9 cellular contexts compared by ENCODE assay signal in genomic region chr7:75737856-75738603, GRCh38. TPM values are rescaled to one million over a fixed set of nuclear protein-coding genes. Genes with fewer than 3 reads are reported as not detected.
DNase-seq lines count a peak whose midpoint lies in the region; ATAC-seq and TF ChIP-seq lines count a peak whose summit lies in the region.
"Had no signal": no experiment of that assay in that cellular context is flagged by ENCODE, and none has a peak within 500 bp of the region (broad histone marks: within the 10 kb centered on the region; RNA-seq: fewer than 3 reads in every experiment).

No MANE protein-coding gene starts in this region.

- H3K27ac Mint-ChIP-seq in activated CD4-positive, alpha-beta memory T cell treated with anti-CD3 and anti-CD28 coated beads for 36 hours, result no peak overlapping the region

- H3K36me3 ChIP-seq in left ventricle myocardium inferior (no peaks in the 10 kb centered on the region), iPS DF 6.9 (ENCODE audit: control insufficient read depth, insufficient read depth, low read length) (no peaks in the 10 kb centered on the region), smooth muscle cell (ENCODE audit: low read depth) (no peaks in the 10 kb centered on the region)

- H3K4me3 Mint-ChIP-seq in activated CD4-positive, alpha-beta memory T cell treated with anti-CD3 and anti-CD28 coated beads for 36 hours, result peak overlapping the region; percentile 87

- peak overlapping the region; percentile 99 for H3K4me2 ChIP-seq in smooth muscle cell

- TF ChIP-seq CTCF in left ventricle myocardium inferior (IDR thresholded peaks at IDR 0.05; ENCODE audit: borderline replicate concordance) (no peak), smooth muscle cell (IDR thresholded peaks at IDR 0.05; ENCODE audit: borderline replicate concordance, insufficient read depth, poor library complexity, severe bottlenecking) (no peak)

- POLR2A ChIA-PET in activated CD4-positive, alpha-beta memory T cell treated with anti-CD3 and anti-CD28 coated beads for 36 hours (lab: Charles Lee), result no interaction called here

- H3K9ac ChIP-seq in smooth muscle cell (ENCODE audit: low read depth), result peak overlapping the region; percentile 73

- peaks cover 14% of the 10 kb centered on the region for H3F3A ChIP-seq in smooth muscle cell (ENCODE audit: low read depth)

- H3K27me3 ChIP-seq in left ventricle myocardium inferior (ENCODE audit: low read depth) (no peaks in the 10 kb centered on the region), iPS DF 6.9 (ENCODE audit: control insufficient read depth, insufficient read depth, low read length) (no peaks in the 10 kb centered on the region), smooth muscle cell (ENCODE audit: low read depth) (peaks cover 3% of the 10 kb centered on the region)

- no peaks in the 10 kb centered on the region for H3K79me2 ChIP-seq in smooth muscle cell (ENCODE audit: low read depth)

- H3K4me1 ChIP-seq in left ventricle myocardium inferior (peaks cover 53% of the 10 kb centered on the region), iPS DF 6.9 (ENCODE audit: control insufficient read depth, insufficient read depth, low read length) (peaks cover 2% of the 10 kb centered on the region; the same call in 1 of the 2 replicates), smooth muscle cell (ENCODE audit: low read depth) (peaks cover 6% of the 10 kb centered on the region)

- H4K20me1 ChIP-seq in smooth muscle cell (ENCODE audit: low read depth), result no peaks in the 10 kb centered on the region

- ATAC-seq in Right ventricle myocardium inferior (no peak), GM18517 (IDR thresholded peaks at IDR 0.05; ENCODE audit: unreplicated experiment) (no peak)

- H3K9me3 Mint-ChIP-seq in activated CD4-positive, alpha-beta memory T cell treated with anti-CD3 and anti-CD28 coated beads for 36 hours, result no peaks in the 10 kb centered on the region

- H3K4me1 Mint-ChIP-seq in activated CD4-positive, alpha-beta memory T cell treated with anti-CD3 and anti-CD28 coated beads for 36 hours (ENCODE audit: low read depth), result peaks cover 17% of the 10 kb centered on the region

- DNase-seq in left ventricle myocardium inferior (no peak), Right ventricle myocardium inferior (ENCODE audit: missing footprints) (no peak), iPS DF 6.9 (ENCODE audit: low read depth, low spot score) (no peak), smooth muscle cell (lab: John Stamatoyannopoulos, UW; ENCODE audit: unreplicated experiment) (no peak), SIG-M5 (lab: John Stamatoyannopoulos, UW) (no peak), KBM-7 (no peak)
- no peak for DNase-seq in activated CD4-positive, alpha-beta memory T cell treated with anti-CD3 and anti-CD28 coated beads for 36 hours

- H3K4me3 ChIP-seq in left ventricle myocardium inferior, result peak overlapping the region; percentile 100
- peak overlapping the region; percentile 81 for H3K4me3 ChIP-seq in iPS DF 6.9 (ENCODE audit: low read length)
- H3K4me3 ChIP-seq in smooth muscle cell, result peak overlapping the region; percentile 98

- in situ Hi-C loops in KBM-7 (cut with MboI; ENCODE audit: low pct_unique_long_range_greater_than_20kb, low sequenced_read_pairs), result no loop called here

- peaks cover 4% of the 10 kb centered on the region for H3K27me3 Mint-ChIP-seq in activated CD4-positive, alpha-beta memory T cell treated with anti-CD3 and anti-CD28 coated beads for 36 hours

- CTCF ChIA-PET in activated CD4-positive, alpha-beta memory T cell treated with anti-CD3 and anti-CD28 coated beads for 36 hours (lab: Charles Lee), result no interaction called here

- H3K27ac ChIP-seq in left ventricle myocardium inferior (replicated peaks) (peak overlapping the region; percentile 92), iPS DF 6.9 (ENCODE audit: low read length) (no peak overlapping the region), smooth muscle cell (ENCODE audit: low read depth) (no peak overlapping the region)

- no peaks in the 10 kb centered on the region for H3K36me3 Mint-ChIP-seq in activated CD4-positive, alpha-beta memory T cell treated with anti-CD3 and anti-CD28 coated beads for 36 hours

- intact Hi-C loops in left ventricle myocardium inferior (cut with micrococcal nuclease), result no loop called here
- intact Hi-C loops in Right ventricle myocardium inferior (cut with DNase I), result loop anchor here (5.0 to 10.0 kb wide), 3 partner anchors 93 to 213 kb away; no protein-coding TSS in a partner anchor
- intact Hi-C loops in activated CD4-positive, alpha-beta memory T cell treated with anti-CD3 and anti-CD28 coated beads for 36 hours (cut with micrococcal nuclease), result loop anchor here (2.0 to 5.0 kb wide), 2 partner anchors 141 kb away; partner anchors contain the start of gene RHBDD2

- H3K9me3 ChIP-seq in left ventricle myocardium inferior (replicated peaks) (no peaks in the 10 kb centered on the region), iPS DF 6.9 (ENCODE audit: control insufficient read depth, insufficient read depth, low read length) (no peaks in the 10 kb centered on the region), smooth muscle cell (replicated peaks; ENCODE audit: low read depth) (no peaks in the 10 kb centered on the region)

- H2AFZ ChIP-seq in smooth muscle cell (ENCODE audit: low read depth), result peak overlapping the region; percentile 94

- WGBS in iPS DF 6.9 (ENCODE audit: insufficient coverage, insufficient read length), result no CpG with 5 or more reads among the region's 18 CpGs
- whole genome bisulfite sequencing in smooth muscle cell (ENCODE audit: low lambda C conversion rate), result 9% methylated on average over 14 of the region's 18 CpGs

RNA-seq across cellular contexts. Expression of gene HIP1, which starts 0.7 kb away (rescaled TPM):
- total RNA-seq in left ventricle myocardium inferior (14.5 TPM), Right ventricle myocardium inferior (18.0 TPM), smooth muscle cell (6.8 and 8.4 TPM in 2 replicates)
- total RNA-seq in activated CD4-positive, alpha-beta memory T cell treated with anti-CD3 and anti-CD28 coated beads for 36 hours, result 1 to 10 TPM; 7.9 to 8.2 TPM
- 4.7 and 5.8 TPM in 2 replicates for polyA plus RNA-seq in smooth muscle cell

RNA-seq across cellular contexts. Expression of gene CCL26, which starts 34.0 kb away (rescaled TPM):
- total RNA-seq in left ventricle myocardium inferior, result 0.49 TPM
- not detected for total RNA-seq in Right ventricle myocardium inferior
- 1 to 10 TPM; 1.3 to 2.0 TPM for total RNA-seq in activated CD4-positive, alpha-beta memory T cell treated with anti-CD3 and anti-CD28 coated beads for 36 hours
- not detected in 2 replicates for total RNA-seq in smooth muscle cell
- polyA plus RNA-seq in smooth muscle cell, result 1.2 and 1.5 TPM in 2 replicates
- total RNA-seq: lung microvascular endothelial cell had no signal
